In the genomic region with DNA sequence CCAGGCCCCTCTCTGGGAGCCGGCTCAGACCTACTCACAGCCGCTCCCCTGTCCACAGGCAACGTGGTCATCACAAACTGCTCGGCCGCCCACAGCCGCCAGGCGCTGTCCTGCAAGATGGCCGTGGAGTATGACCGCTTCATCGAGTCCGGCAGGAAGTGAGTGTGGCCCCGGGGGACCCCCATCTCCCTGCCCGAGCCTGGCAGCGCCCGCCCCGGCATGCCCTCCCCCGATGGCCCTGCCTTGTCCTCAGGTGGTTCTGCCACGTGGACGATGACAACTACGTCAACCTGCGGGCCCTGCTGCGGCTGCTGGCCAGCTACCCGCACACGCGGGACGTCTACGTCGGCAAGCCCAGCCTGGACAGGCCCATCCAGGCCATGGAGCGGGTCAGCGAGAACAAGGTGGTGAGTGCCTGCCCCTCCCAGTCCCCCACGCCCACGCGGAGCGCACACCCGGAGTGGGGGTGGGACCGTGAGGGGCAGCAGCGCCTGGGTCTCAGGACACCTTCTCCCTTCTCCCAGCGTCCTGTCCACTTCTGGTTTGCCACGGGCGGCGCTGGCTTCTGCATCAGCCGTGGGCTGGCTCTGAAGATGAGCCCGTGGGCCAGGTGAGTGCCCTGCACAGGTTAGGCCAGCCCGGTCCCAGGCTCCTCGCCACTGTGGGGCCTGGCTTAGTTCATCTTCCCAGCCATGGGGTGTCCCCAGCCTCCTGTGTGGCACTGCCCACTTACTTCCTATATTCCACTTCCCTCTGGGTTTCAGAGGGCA, we compare ENCODE assay signal across 1 cellular context.
TF ChIP-seq lines count a peak whose summit lies in the region.

No MANE protein-coding gene starts in this region.

TF ChIP-seq in K562, 482 proteins besides CTCF, POLR2A, EP300 and RAD21:
- TF ChIP-seq CBX2 (IDR thresholded peaks at IDR 0.05; ENCODE audit: insufficient read depth, low read length, poor library complexity, severe bottlenecking): no peak
- no peak for TF ChIP-seq ERF (CRISPR knock-in tag; IDR thresholded peaks at IDR 0.05)
- TF ChIP-seq, protein P1, sequence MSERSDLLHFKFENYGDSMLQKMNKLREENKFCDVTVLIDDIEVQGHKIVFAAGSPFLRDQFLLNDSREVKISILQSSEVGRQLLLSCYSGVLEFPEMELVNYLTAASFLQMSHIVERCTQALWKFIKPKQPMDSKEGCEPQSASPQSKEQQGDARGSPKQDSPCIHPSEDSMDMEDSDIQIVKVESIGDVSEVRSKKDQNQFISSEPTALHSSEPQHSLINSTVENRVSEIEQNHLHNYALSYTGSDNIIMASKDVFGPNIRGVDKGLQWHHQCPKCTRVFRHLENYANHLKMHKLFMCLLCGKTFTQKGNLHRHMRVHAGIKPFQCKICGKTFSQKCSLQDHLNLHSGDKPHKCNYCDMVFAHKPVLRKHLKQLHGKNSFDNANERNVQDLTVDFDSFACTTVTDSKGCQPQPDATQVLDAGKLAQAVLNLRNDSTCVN (CRISPR knock-in tag; IDR thresholded peaks at IDR 0.05): no peak
- no peak for TF ChIP-seq ZNF23 (CRISPR knock-in tag; IDR thresholded peaks at IDR 0.05)
- TF ChIP-seq RBM39 (optimal IDR thresholded peaks at IDR 0.05; ENCODE audit: low read depth, low read length): no peak
- no peak for TF ChIP-seq C11orf30 (IDR thresholded peaks at IDR 0.05; ENCODE audit: low read depth)
- TF ChIP-seq YBX1 (IDR thresholded peaks at IDR 0.05): no peak
- TF ChIP-seq RCOR1 (IDR thresholded peaks at IDR 0.05; ENCODE audit: borderline replicate concordance in 1 of 2, low read depth in 2 of 2, low read length in 2 of 2): no peak
- TF ChIP-seq CBX8 (IDR thresholded peaks at IDR 0.05; ENCODE audit: borderline replicate concordance, extremely low read depth, low read depth, low read length, poor library complexity, severe bottlenecking): no peak
- TF ChIP-seq NFRKB (IDR thresholded peaks at IDR 0.05; ENCODE audit: low read depth): no peak
- TF ChIP-seq RBM17 (IDR thresholded peaks at IDR 0.05; ENCODE audit: borderline replicate concordance, low read depth, low read length): no peak
- TF ChIP-seq ETV5 (CRISPR knock-in tag; IDR thresholded peaks at IDR 0.05; ENCODE audit: low read depth): no peak
- no peak for TF ChIP-seq SMAD1 (IDR thresholded peaks at IDR 0.05; ENCODE audit: low read depth, low read length, partially characterized antibody)
- no peak for TF ChIP-seq CSDE1 (IDR thresholded peaks at IDR 0.05)
- TF ChIP-seq ZNF507 (tag; conservative IDR thresholded peaks at IDR 0.05): no peak
- 0 out of 2 replicates have a peak, but pooled peaks have one; percentile 67 for TF ChIP-seq HNRNPL (IDR thresholded peaks at IDR 0.05; ENCODE audit: low read depth, low read length)
- no peak for TF ChIP-seq GATAD2B (IDR thresholded peaks at IDR 0.05; ENCODE audit: borderline replicate concordance)
- TF ChIP-seq, protein P2, sequence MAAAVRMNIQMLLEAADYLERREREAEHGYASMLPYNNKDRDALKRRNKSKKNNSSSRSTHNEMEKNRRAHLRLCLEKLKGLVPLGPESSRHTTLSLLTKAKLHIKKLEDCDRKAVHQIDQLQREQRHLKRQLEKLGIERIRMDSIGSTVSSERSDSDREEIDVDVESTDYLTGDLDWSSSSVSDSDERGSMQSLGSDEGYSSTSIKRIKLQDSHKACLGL (CRISPR knock-in tag; IDR thresholded peaks at IDR 0.05; ENCODE audit: borderline replicate concordance, poor library complexity, severe bottlenecking): no peak
- TF ChIP-seq MCM7 (IDR thresholded peaks at IDR 0.05): no peak
- TF ChIP-seq, protein P3, sequence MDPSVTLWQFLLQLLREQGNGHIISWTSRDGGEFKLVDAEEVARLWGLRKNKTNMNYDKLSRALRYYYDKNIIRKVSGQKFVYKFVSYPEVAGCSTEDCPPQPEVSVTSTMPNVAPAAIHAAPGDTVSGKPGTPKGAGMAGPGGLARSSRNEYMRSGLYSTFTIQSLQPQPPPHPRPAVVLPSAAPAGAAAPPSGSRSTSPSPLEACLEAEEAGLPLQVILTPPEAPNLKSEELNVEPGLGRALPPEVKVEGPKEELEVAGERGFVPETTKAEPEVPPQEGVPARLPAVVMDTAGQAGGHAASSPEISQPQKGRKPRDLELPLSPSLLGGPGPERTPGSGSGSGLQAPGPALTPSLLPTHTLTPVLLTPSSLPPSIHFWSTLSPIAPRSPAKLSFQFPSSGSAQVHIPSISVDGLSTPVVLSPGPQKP (CRISPR knock-in tag; IDR thresholded peaks at IDR 0.05): no peak
- TF ChIP-seq EGR1 (conservative IDR thresholded peaks at IDR 0.05): peak; percentile 77
- no peak for TF ChIP-seq TEAD2 (tag; IDR thresholded peaks at IDR 0.05)
- TF ChIP-seq MTA3 (IDR thresholded peaks at IDR 0.05; ENCODE audit: borderline replicate concordance): no peak
- no peak for TF ChIP-seq TBL1XR1 (IDR thresholded peaks at IDR 0.05; ENCODE audit: low read length in 2 of 2)
- no peak for TF ChIP-seq TAF1 (IDR thresholded peaks at IDR 0.05; ENCODE audit: control insufficient read depth, extremely low read depth, insufficient read depth, low read length, severe bottlenecking)
- TF ChIP-seq, protein P4, sequence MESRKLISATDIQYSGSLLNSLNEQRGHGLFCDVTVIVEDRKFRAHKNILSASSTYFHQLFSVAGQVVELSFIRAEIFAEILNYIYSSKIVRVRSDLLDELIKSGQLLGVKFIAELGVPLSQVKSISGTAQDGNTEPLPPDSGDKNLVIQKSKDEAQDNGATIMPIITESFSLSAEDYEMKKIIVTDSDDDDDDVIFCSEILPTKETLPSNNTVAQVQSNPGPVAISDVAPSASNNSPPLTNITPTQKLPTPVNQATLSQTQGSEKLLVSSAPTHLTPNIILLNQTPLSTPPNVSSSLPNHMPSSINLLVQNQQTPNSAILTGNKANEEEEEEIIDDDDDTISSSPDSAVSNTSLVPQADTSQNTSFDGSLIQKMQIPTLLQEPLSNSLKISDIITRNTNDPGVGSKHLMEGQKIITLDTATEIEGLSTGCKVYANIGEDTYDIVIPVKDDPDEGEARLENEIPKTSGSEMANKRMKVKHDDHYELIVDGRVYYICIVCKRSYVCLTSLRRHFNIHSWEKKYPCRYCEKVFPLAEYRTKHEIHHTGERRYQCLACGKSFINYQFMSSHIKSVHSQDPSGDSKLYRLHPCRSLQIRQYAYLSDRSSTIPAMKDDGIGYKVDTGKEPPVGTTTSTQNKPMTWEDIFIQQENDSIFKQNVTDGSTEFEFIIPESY (CRISPR knock-in tag; IDR thresholded peaks at IDR 0.05): peak; percentile 96
- TF ChIP-seq, protein P5, sequence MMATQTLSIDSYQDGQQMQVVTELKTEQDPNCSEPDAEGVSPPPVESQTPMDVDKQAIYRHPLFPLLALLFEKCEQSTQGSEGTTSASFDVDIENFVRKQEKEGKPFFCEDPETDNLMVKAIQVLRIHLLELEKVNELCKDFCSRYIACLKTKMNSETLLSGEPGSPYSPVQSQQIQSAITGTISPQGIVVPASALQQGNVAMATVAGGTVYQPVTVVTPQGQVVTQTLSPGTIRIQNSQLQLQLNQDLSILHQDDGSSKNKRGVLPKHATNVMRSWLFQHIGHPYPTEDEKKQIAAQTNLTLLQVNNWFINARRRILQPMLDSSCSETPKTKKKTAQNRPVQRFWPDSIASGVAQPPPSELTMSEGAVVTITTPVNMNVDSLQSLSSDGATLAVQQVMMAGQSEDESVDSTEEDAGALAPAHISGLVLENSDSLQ (IDR thresholded peaks at IDR 0.05): no peak
- TF ChIP-seq ZNF41 (CRISPR knock-in tag; conservative IDR thresholded peaks at IDR 0.05): no peak
- no peak for TF ChIP-seq PCBP1 (IDR thresholded peaks at IDR 0.05; ENCODE audit: low read depth, low read length, poor library complexity, severe bottlenecking)
- TF ChIP-seq COPS2 (conservative IDR thresholded peaks at IDR 0.05): no peak
- TF ChIP-seq ESRRA (IDR thresholded peaks at IDR 0.05; ENCODE audit: borderline replicate concordance, low read depth): no peak
- no peak for TF ChIP-seq PCBP2 (IDR thresholded peaks at IDR 0.05; ENCODE audit: low read depth, low read length, poor library complexity, severe bottlenecking)
- 0 out of 2 replicates have a peak, but pooled peaks have one; percentile 33 for TF ChIP-seq SAFB (IDR thresholded peaks at IDR 0.05; ENCODE audit: borderline replicate concordance, low read depth, low read length)
- TF ChIP-seq LCOR (CRISPR knock-in tag; IDR thresholded peaks at IDR 0.05): no peak
- TF ChIP-seq TCF7L2 (IDR thresholded peaks at IDR 0.05; ENCODE audit: low read depth, low read length): no peak
- TF ChIP-seq, protein P6, sequence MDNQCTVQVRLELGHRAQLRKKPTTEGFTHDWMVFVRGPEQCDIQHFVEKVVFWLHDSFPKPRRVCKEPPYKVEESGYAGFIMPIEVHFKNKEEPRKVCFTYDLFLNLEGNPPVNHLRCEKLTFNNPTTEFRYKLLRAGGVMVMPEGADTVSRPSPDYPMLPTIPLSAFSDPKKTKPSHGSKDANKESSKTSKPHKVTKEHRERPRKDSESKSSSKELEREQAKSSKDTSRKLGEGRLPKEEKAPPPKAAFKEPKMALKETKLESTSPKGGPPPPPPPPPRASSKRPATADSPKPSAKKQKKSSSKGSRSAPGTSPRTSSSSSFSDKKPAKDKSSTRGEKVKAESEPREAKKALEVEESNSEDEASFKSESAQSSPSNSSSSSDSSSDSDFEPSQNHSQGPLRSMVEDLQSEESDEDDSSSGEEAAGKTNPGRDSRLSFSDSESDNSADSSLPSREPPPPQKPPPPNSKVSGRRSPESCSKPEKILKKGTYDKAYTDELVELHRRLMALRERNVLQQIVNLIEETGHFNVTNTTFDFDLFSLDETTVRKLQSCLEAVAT (IDR thresholded peaks at IDR 0.05): 0 out of 4 replicates have a peak, but pooled peaks of 1 of the 2 experiments have one; percentile 54
- TF ChIP-seq HDAC2 (IDR thresholded peaks at IDR 0.05): no peak
- no peak for TF ChIP-seq KAT7 (CRISPR knock-in tag; IDR thresholded peaks at IDR 0.05; ENCODE audit: borderline replicate concordance)
- TF ChIP-seq ZNF76 (CRISPR knock-in tag; IDR thresholded peaks at IDR 0.05; ENCODE audit: borderline replicate concordance): no peak
- TF ChIP-seq ZNF668 (CRISPR knock-in tag; IDR thresholded peaks at IDR 0.05): no peak
- TF ChIP-seq KHSRP (IDR thresholded peaks at IDR 0.05): no peak
- no peak for TF ChIP-seq BRCA1 (IDR thresholded peaks at IDR 0.05)
- TF ChIP-seq BRCA1 (CRISPR knock-in tag; IDR thresholded peaks at IDR 0.05): no peak
TF ChIP-seq in K562: peak in this region for 5.
